ENCODE assay signal across 21 cellular contexts in genomic region chr6:48825501-48826317, GRCh38.
A peak's percentile ranks its signal among the peaks of the same experiment; 100 is the strongest.
DNase-seq lines count a peak whose midpoint lies in the region; ATAC-seq, FAIRE-seq and TF ChIP-seq lines count a peak whose summit lies in the region.
"Had no signal": no experiment of that assay in that cellular context is flagged by ENCODE, and none has a peak within 500 bp of the region (broad histone marks: within the 10 kb centered on the region; RNA-seq: fewer than 3 reads in every experiment).

No MANE protein-coding gene starts in this region.

- H3K27me3 Mint-ChIP-seq in osteocyte (ENCODE audit: unreplicated experiment): no peaks in the 10 kb centered on the region
- H3K27me3 Mint-ChIP-seq in GM23338 (ENCODE audit: insufficient read depth, low read depth, poor library complexity): no peaks in the 10 kb centered on the region

- no peaks in the 10 kb centered on the region for H3K36me3 ChIP-seq in RWPE2 (ENCODE audit: low read depth)
- H3K36me3 ChIP-seq in endothelial cell of umbilical vein (ENCODE audit: control insufficient read depth in 2 of 2, extremely low read depth in 1 of 2, insufficient read depth in 2 of 2, low read length in 2 of 2): no peaks in the 10 kb centered on the region
- no peaks in the 10 kb centered on the region for H3K36me3 ChIP-seq in GM23338 (ENCODE audit: insufficient read depth)
- H3K36me3 ChIP-seq: cardiac muscle cell had no signal

- H3K9ac ChIP-seq in endothelial cell of umbilical vein (replicated peaks; ENCODE audit: extremely low read depth, insufficient read depth, low read length): peak overlapping the region; percentile 85

- H3K36me3 Mint-ChIP-seq in osteocyte (ENCODE audit: unreplicated experiment) (peaks cover 2% of the 10 kb centered on the region), GM23338 (ENCODE audit: low read depth) (no peaks in the 10 kb centered on the region)

- peak overlapping the region; percentile 95 for H3K4me2 ChIP-seq in endothelial cell of umbilical vein (ENCODE audit: insufficient read depth, low read length)
- no peak overlapping the region for H3K4me2 ChIP-seq in GM23338

- no peak for TF ChIP-seq CTCF in RWPE2 (IDR thresholded peaks at IDR 0.05; ENCODE audit: poor library complexity, severe bottlenecking)
- no peak for TF ChIP-seq CTCF in endothelial cell of umbilical vein (IDR thresholded peaks at IDR 0.05; ENCODE audit: extremely low read depth in 1 of 2, insufficient read depth in 1 of 2, low read depth in 1 of 2, low read length in 2 of 2)
- no peak for TF ChIP-seq CTCF in osteocyte (IDR thresholded peaks at IDR 0.05)
- no peak for TF ChIP-seq CTCF in GM23338 (conservative IDR thresholded peaks at IDR 0.05; ENCODE audit: low read depth in 2 of 2)

- H3K4me3 Mint-ChIP-seq in osteocyte (ENCODE audit: unreplicated experiment) (peak overlapping the region; percentile 60), GM23338 (no peak overlapping the region)
- H3K4me3 Mint-ChIP-seq: endodermal cell; immature natural killer cell; T-helper 2 cell treated with Interferon-gamma antibody and Interleukin-4, amounts not matched to agents 5 μg/mL and 100 μg/mL, for 36 hours had no signal

- no peaks in the 10 kb centered on the region for H3K9me1 ChIP-seq in endothelial cell of umbilical vein (replicated peaks; ENCODE audit: control insufficient read depth, extremely low read depth, insufficient read depth, low read length)

- dilution Hi-C loops in endothelial cell of umbilical vein (cut with MboI; ENCODE audit: extremely low pct_ligation_motif_present, low sequenced_read_pairs): no loop called here

- intact Hi-C loops in endothelial cell of umbilical vein (cut with micrococcal nuclease): loop anchor here (2.0 to 5.0 kb wide), 2 partner anchors 501 to 587 kb away; no protein-coding TSS in a partner anchor

- H2AFZ ChIP-seq in endothelial cell of umbilical vein (ENCODE audit: low read depth, low read length) (peak overlapping the region; percentile 75), GM23338 (no peak overlapping the region)

- peak overlapping the region; percentile 100 for H3K27ac ChIP-seq in RWPE2 (ENCODE audit: poor library complexity, severe bottlenecking)
- H3K27ac ChIP-seq in endothelial cell of umbilical vein (ENCODE audit: insufficient read depth, low read depth, low read length): peak overlapping the region; percentile 94
- no peak overlapping the region for H3K27ac ChIP-seq in GM23338 (ENCODE audit: low read depth)
- H3K27ac ChIP-seq: C4-2B, cardiac muscle cell had no signal

- H3K27me3 ChIP-seq in RWPE2 (ENCODE audit: insufficient read depth, poor library complexity, severe bottlenecking) (no peaks in the 10 kb centered on the region), endothelial cell of umbilical vein (ENCODE audit: control insufficient read depth in 2 of 2, insufficient read depth in 2 of 2, low read length in 2 of 2) (no peaks in the 10 kb centered on the region), GM23338 (ENCODE audit: insufficient read depth) (no peaks in the 10 kb centered on the region)
- H3K27me3 ChIP-seq: cardiac muscle cell had no signal

- peaks cover 4% of the 10 kb centered on the region for H3K9me3 Mint-ChIP-seq in osteocyte (ENCODE audit: unreplicated experiment)
- no peaks in the 10 kb centered on the region; the same call in 2 of the 3 replicates for H3K9me3 Mint-ChIP-seq in GM23338

- ATAC-seq in RWPE2 (ENCODE audit: low read depth) (no peak), HG03442 (IDR thresholded peaks at IDR 0.05; ENCODE audit: unreplicated experiment) (no peak), GM23338 (no peak)
- ATAC-seq: sciatic nerve had no signal

- FAIRE-seq in endothelial cell of umbilical vein (lab: Jason Lieb, UNC): peak; percentile 8

- POLR2A ChIA-PET in endothelial cell of umbilical vein (lab: Charles Lee): no interaction called here

- TF ChIP-seq POLR2A in endothelial cell of umbilical vein (IDR thresholded peaks at IDR 0.05; ENCODE audit: low read depth, low read length): no peak

- H3K4me1 Mint-ChIP-seq in osteocyte (ENCODE audit: unreplicated experiment) (peaks cover 36% of the 10 kb centered on the region), GM23338 (peaks cover 4% of the 10 kb centered on the region; the same call in 1 of the 3 replicates)
- H3K4me1 Mint-ChIP-seq: immature natural killer cell had no signal

- H3K4me1 ChIP-seq in RWPE2 (ENCODE audit: insufficient read depth, poor library complexity, severe bottlenecking) (peaks cover 26% of the 10 kb centered on the region), endothelial cell of umbilical vein (ENCODE audit: control insufficient read depth, extremely low read depth, insufficient read depth, low read length) (peaks cover 25% of the 10 kb centered on the region), GM23338 (ENCODE audit: insufficient read depth) (peaks cover 13% of the 10 kb centered on the region; the same call in 1 of the 2 replicates)

- H3K27ac Mint-ChIP-seq in osteocyte (ENCODE audit: unreplicated experiment) (peak overlapping the region; percentile 97), GM23338 (no peak overlapping the region)
- H3K27ac Mint-ChIP-seq: endodermal cell; immature natural killer cell; T-helper 2 cell treated with Interferon-gamma antibody and Interleukin-4, amounts not matched to agents 5 μg/mL and 100 μg/mL, for 36 hours had no signal

- H4K20me1 ChIP-seq in endothelial cell of umbilical vein (replicated peaks; ENCODE audit: control insufficient read depth, extremely low read depth, insufficient read depth, low read length): no peaks in the 10 kb centered on the region
- no peaks in the 10 kb centered on the region for H4K20me1 ChIP-seq in GM23338 (replicated peaks; ENCODE audit: insufficient read depth)

- peak; percentile 81 for DNase-seq in HCEC 1CT
- DNase-seq in RWPE2 (ENCODE audit: low spot score): no peak
- peak; percentile 23 for DNase-seq in endothelial cell of umbilical vein (ENCODE audit: low read depth, low spot score)
- no peak for DNase-seq in osteocyte (ENCODE audit: extremely low spot score, unreplicated experiment)
- DNase-seq in NCI-H524 treated with DMSO at 0.1 percent for 48 hours (lab: John Stamatoyannopoulos, UW): no peak
- no peak for DNase-seq in NCI-H82 treated with DMSO at 0.1 percent for 48 hours (lab: John Stamatoyannopoulos, UW; ENCODE audit: unreplicated experiment)
- no peak for DNase-seq in GM23338 (ENCODE audit: low spot score)
- DNase-seq: activated CD4-positive, alpha-beta T cell treated with anti-CD3 and anti-CD28 coated beads for 1 hour; activated naive CD4-positive, alpha-beta T cell; endodermal cell; immature natural killer cell; midbrain; MM.1S; NCI-H2029; NCI-H774; stimulated activated CD4-positive, alpha-beta T cell treated with anti-CD3 and anti-CD28 coated beads, Interleukin-4, amount 100 ng/mL, for 1 hour had no signal

- CTCF ChIA-PET in endothelial cell of umbilical vein (lab: Charles Lee): interaction anchor here (1.3 kb wide), 1 partner anchor 1037 kb away, joined by 3 read pairs; no protein-coding TSS in a partner anchor

- peaks cover 3% of the 10 kb centered on the region; the same call in 1 of the 2 replicates for H3K9me2 ChIP-seq in GM23338 (ENCODE audit: insufficient read depth)

- H3K79me2 ChIP-seq in endothelial cell of umbilical vein (ENCODE audit: control insufficient read depth, insufficient read depth, low read length) (no peaks in the 10 kb centered on the region), GM23338 (replicated peaks; ENCODE audit: insufficient read depth) (no peaks in the 10 kb centered on the region)

- H3F3A ChIP-seq in GM23338 (replicated peaks; ENCODE audit: low read depth): no peaks in the 10 kb centered on the region

- BruUV-seq in endothelial cell of umbilical vein (replicated peaks; lab: Mats Ljungman, UMichigan): no TSS peak

- H3K4me3 ChIP-seq in RWPE2 (ENCODE audit: severe bottlenecking): peak overlapping the region; percentile 2
- peak overlapping the region in 1 of 3 experiments; percentile 46 for H3K4me3 ChIP-seq in endothelial cell of umbilical vein (replicated peaks in 1 of 3; ENCODE audit: insufficient read depth in 1 of 3, low read depth in 1 of 3, low read length in 3 of 3)
- no peak overlapping the region for H3K4me3 ChIP-seq in GM23338
- H3K4me3 ChIP-seq: cardiac muscle cell had no signal

- H3K9me3 ChIP-seq in RWPE2 (ENCODE audit: severe bottlenecking) (no peaks in the 10 kb centered on the region), endothelial cell of umbilical vein (replicated peaks; ENCODE audit: control insufficient read depth, insufficient read depth, low read length) (no peaks in the 10 kb centered on the region)

TF ChIP-seq in endothelial cell of umbilical vein, 7 proteins besides CTCF, POLR2A, EP300 and RAD21:
- TF ChIP-seq, protein P1, sequence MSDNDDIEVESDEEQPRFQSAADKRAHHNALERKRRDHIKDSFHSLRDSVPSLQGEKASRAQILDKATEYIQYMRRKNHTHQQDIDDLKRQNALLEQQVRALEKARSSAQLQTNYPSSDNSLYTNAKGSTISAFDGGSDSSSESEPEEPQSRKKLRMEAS (IDR thresholded peaks at IDR 0.05; ENCODE audit: insufficient read depth, insufficient read length): no peak
- no peak for TF ChIP-seq POLR2AphosphoS5 (IDR thresholded peaks at IDR 0.05; ENCODE audit: insufficient read depth, low read depth, low read length)
- no peak for TF ChIP-seq JUN (IDR thresholded peaks at IDR 0.05; ENCODE audit: borderline replicate concordance, insufficient read depth, insufficient read length, low read depth)
- no peak for TF ChIP-seq FOS (IDR thresholded peaks at IDR 0.05; ENCODE audit: borderline replicate concordance, insufficient read depth, low read length)
- no peak for TF ChIP-seq GATA2 (IDR thresholded peaks at IDR 0.05; ENCODE audit: insufficient read depth, insufficient read length, low read depth, low read length)

TF ChIP-seq in GM23338, 12 proteins besides CTCF, POLR2A, EP300 and RAD21:
- no peak for TF ChIP-seq ZNF331 (CRISPR knock-in tag; IDR thresholded peaks at IDR 0.05; ENCODE audit: low read depth)
- TF ChIP-seq JUNB (IDR thresholded peaks at IDR 0.05; ENCODE audit: unreplicated experiment): no peak
- TF ChIP-seq CREB1 (CRISPR knock-in tag; IDR thresholded peaks at IDR 0.05; ENCODE audit: low read depth): no peak
- no peak for TF ChIP-seq ZNF114 (CRISPR knock-in tag; IDR thresholded peaks at IDR 0.05)

Comparison
In these comparisons a context has a peak if more than half of its experiments do, and no peak if none do; other contexts are left out.
1. DNase-seq: peak in HCEC 1CT (single experiment) and endothelial cell of umbilical vein (single experiment); none in RWPE2 (single experiment), osteocyte (single experiment), NCI-H524 treated with DMSO at 0.1 percent for 48 hours (single experiment), NCI-H82 treated with DMSO at 0.1 percent for 48 hours (single experiment) and GM23338 (single experiment).